ENCODE assay signal across 13 cellular contexts in genomic region chr2:117856415-117857210, GRCh38. TPM values are rescaled to one million over a fixed set of nuclear protein-coding genes. Genes with fewer than 3 reads are reported as not detected.
DNase-seq lines count a peak whose midpoint lies in the region; ATAC-seq, FAIRE-seq and TF ChIP-seq lines count a peak whose summit lies in the region.
"Had no signal": no experiment of that assay in that cellular context is flagged by ENCODE, and none has a peak within 500 bp of the region (broad histone marks: within the 10 kb centered on the region; RNA-seq: fewer than 3 reads in every experiment).

No MANE protein-coding gene starts in this region.

- no peak overlapping the region for H3K9ac ChIP-seq in keratinocyte (ENCODE audit: control insufficient read depth, extremely low read depth, insufficient read depth, low read length)
- H3K9ac ChIP-seq in kidney (ENCODE audit: low read length in 2 of 2) = no peak overlapping the region

- H3K36me3 ChIP-seq in keratinocyte (ENCODE audit: control insufficient read depth in 2 of 2, extremely low read depth in 1 of 2, insufficient read depth in 2 of 2, low read length in 2 of 2) (no peaks in the 10 kb centered on the region), kidney (ENCODE audit: control insufficient read depth in 1 of 2, insufficient read depth in 2 of 2, low read length in 2 of 2) (no peaks in the 10 kb centered on the region)

- peaks cover 8% of the 10 kb centered on the region for H3K27me3 ChIP-seq in keratinocyte (ENCODE audit: control insufficient read depth, extremely low read depth, insufficient read depth, low read length)

- no peak overlapping the region for H3K27ac Mint-ChIP-seq in stimulated activated effector memory CD8-positive, alpha-beta T cell treated with anti-CD3 and anti-CD28 coated beads, Interleukin-12 subunit alpha, Interleukin-12 subunit beta, amount 100 ng/mL, for 72 hours
- H3K27ac Mint-ChIP-seq: activated CD8-positive, alpha-beta T cell treated with anti-CD3 and anti-CD28 coated beads for 36 hours; CD4-positive, CD25-positive, alpha-beta regulatory T cell had no signal

- peak; percentile 42 for FAIRE-seq in HTR-8/SVneo (lab: Jason Lieb, UNC)
- FAIRE-seq in keratinocyte (lab: Jason Lieb, UNC) = peak; percentile 84
- no peak for FAIRE-seq in kidney (lab: Jason Lieb, UNC)
- FAIRE-seq: GM12892 had no signal

- H3K4me2 ChIP-seq in keratinocyte (ENCODE audit: control insufficient read depth, extremely low read depth, insufficient read depth, low read depth, low read length) = no peak overlapping the region
- H3K4me2 ChIP-seq: hepatocyte had no signal

- H2AFZ ChIP-seq in keratinocyte (ENCODE audit: control insufficient read depth, low read length) = no peak overlapping the region
- H2AFZ ChIP-seq: hepatocyte had no signal

- H3K9me1 ChIP-seq in keratinocyte (ENCODE audit: control insufficient read depth, extremely low read depth, insufficient read depth, low read length) = no peaks in the 10 kb centered on the region

- no peak overlapping the region for H3K4me3 ChIP-seq in keratinocyte (ENCODE audit: control insufficient read depth in 2 of 3, extremely low read depth in 1 of 3, insufficient read depth in 2 of 3, low read depth in 1 of 3, low read length in 3 of 3)
- no peak overlapping the region for H3K4me3 ChIP-seq in kidney (ENCODE audit: low read length in 2 of 2)
- H3K4me3 ChIP-seq: hepatocyte, SK-N-MC had no signal

- no peaks in the 10 kb centered on the region for H3K4me1 Mint-ChIP-seq in stimulated activated effector memory CD8-positive, alpha-beta T cell treated with anti-CD3 and anti-CD28 coated beads, Interleukin-12 subunit alpha, Interleukin-12 subunit beta, amount 100 ng/mL, for 72 hours
- H3K4me1 Mint-ChIP-seq: CD4-positive, CD25-positive, alpha-beta regulatory T cell had no signal

- no peak for TF ChIP-seq CTCF in keratinocyte (optimal IDR thresholded peaks at IDR 0.05 in 1 of 3, IDR thresholded peaks at IDR 0.05 in 1 of 3, conservative IDR thresholded peaks at IDR 0.05 in 1 of 3; ENCODE audit: extremely low read depth in 1 of 3, insufficient read depth in 2 of 3, low read length in 3 of 3)
- no peak for TF ChIP-seq CTCF in kidney (IDR thresholded peaks at IDR 0.05; ENCODE audit: borderline replicate concordance, extremely low read depth, insufficient read depth)

- DNase-seq in AG08395 (ENCODE audit: low spot score) (peak; percentile 88), HTR-8/SVneo (ENCODE audit: insufficient read length, low spot score) (peak; percentile 58), astrocyte of the hippocampus (ENCODE audit: low read depth, low spot score) (peak; percentile 88), keratinocyte (ENCODE audit: low read depth, low spot score) (peak; percentile 77), Right ventricle myocardium inferior (ENCODE audit: missing footprints) (no peak), kidney (no peak)
- DNase-seq in stimulated activated effector memory CD8-positive, alpha-beta T cell treated with anti-CD3 and anti-CD28 coated beads, Interleukin-12 subunit alpha, Interleukin-12 subunit beta, amount 100 ng/mL, for 72 hours (ENCODE audit: low spot score in 2 of 2) = no peak
- DNase-seq: activated CD8-positive, alpha-beta T cell treated with anti-CD3 and anti-CD28 coated beads for 36 hours; CD4-positive, CD25-positive, alpha-beta regulatory T cell had no signal

- dilution Hi-C loops in keratinocyte (cut with MboI; ENCODE audit: extremely low pct_ligation_motif_present, low sequenced_read_pairs) = no loop called here

- H3K27ac ChIP-seq in keratinocyte (ENCODE audit: control insufficient read depth, insufficient read depth, low read length) = no peak overlapping the region
- H3K27ac ChIP-seq in kidney (ENCODE audit: low read depth in 2 of 2, low read length in 2 of 2) = no peak overlapping the region
- H3K27ac ChIP-seq: hepatocyte, SK-N-MC had no signal

- H3K4me1 ChIP-seq in keratinocyte (ENCODE audit: control insufficient read depth, extremely low read depth, insufficient read depth, low read length) (no peaks in the 10 kb centered on the region), kidney (ENCODE audit: control insufficient read depth in 1 of 2, insufficient read depth in 1 of 2, low read depth in 1 of 2, low read length in 2 of 2) (no peaks in the 10 kb centered on the region)

- H3K79me2 ChIP-seq in keratinocyte (ENCODE audit: control insufficient read depth, insufficient read depth, low read length) = no peaks in the 10 kb centered on the region
- H3K79me2 ChIP-seq: hepatocyte had no signal

- intact Hi-C loops in Right ventricle myocardium inferior (cut with DNase I) (no loop called here), kidney (cut with DNase I) (no loop called here)

- no peak for ATAC-seq in Right ventricle myocardium inferior
- no peak for ATAC-seq in stimulated activated effector memory CD8-positive, alpha-beta T cell treated with anti-CD3 and anti-CD28 coated beads, Interleukin-12 subunit alpha, Interleukin-12 subunit beta, amount 100 ng/mL, for 72 hours
- ATAC-seq in HG03097 (IDR thresholded peaks at IDR 0.05; ENCODE audit: low FRiP score, unreplicated experiment) = no peak
- ATAC-seq: activated CD8-positive, alpha-beta T cell treated with anti-CD3 and anti-CD28 coated beads for 36 hours had no signal

- no peak overlapping the region for H3K4me3 Mint-ChIP-seq in stimulated activated effector memory CD8-positive, alpha-beta T cell treated with anti-CD3 and anti-CD28 coated beads, Interleukin-12 subunit alpha, Interleukin-12 subunit beta, amount 100 ng/mL, for 72 hours
- H3K4me3 Mint-ChIP-seq: activated CD8-positive, alpha-beta T cell treated with anti-CD3 and anti-CD28 coated beads for 36 hours; CD4-positive, CD25-positive, alpha-beta regulatory T cell had no signal

- no peaks in the 10 kb centered on the region for H4K20me1 ChIP-seq in keratinocyte (ENCODE audit: control insufficient read depth, extremely low read depth, insufficient read depth, low read length)

- no peaks in the 10 kb centered on the region for H3K9me3 Mint-ChIP-seq in stimulated activated effector memory CD8-positive, alpha-beta T cell treated with anti-CD3 and anti-CD28 coated beads, Interleukin-12 subunit alpha, Interleukin-12 subunit beta, amount 100 ng/mL, for 72 hours
- H3K9me3 Mint-ChIP-seq: activated CD8-positive, alpha-beta T cell treated with anti-CD3 and anti-CD28 coated beads for 36 hours had no signal

- H3K9me3 ChIP-seq in keratinocyte (ENCODE audit: control insufficient read depth, low read depth, low read length) (no peaks in the 10 kb centered on the region), kidney (ENCODE audit: control insufficient read depth in 1 of 2, low read length in 2 of 2) (no peaks in the 10 kb centered on the region)

- H3K36me3 Mint-ChIP-seq in stimulated activated effector memory CD8-positive, alpha-beta T cell treated with anti-CD3 and anti-CD28 coated beads, Interleukin-12 subunit alpha, Interleukin-12 subunit beta, amount 100 ng/mL, for 72 hours = no peaks in the 10 kb centered on the region
- H3K36me3 Mint-ChIP-seq: CD4-positive, CD25-positive, alpha-beta regulatory T cell had no signal

RNA-seq across cellular contexts. Expression of gene DDX18, which starts 42.1 kb away (rescaled TPM):
- 50.1 to 73.4 TPM (median 51.8 TPM) in 3 replicates for polyA plus RNA-seq in keratinocyte
- polyA plus RNA-seq in keratinocyte (2011; ENCODE audit: low read depth) = 64.3 TPM
- polyA plus RNA-seq in keratinocyte (2011; cell fraction: cytosol; rRNA removed) = 25.1 and 52.7 TPM in 2 replicates
- polyA plus RNA-seq in keratinocyte (2011; cell fraction: nucleus; rRNA removed) = 54.6 and 63.3 TPM in 2 replicates
- polyA plus RNA-seq in keratinocyte (2012; ENCODE audit: low replicate concordance) = 48.3 and 53.6 TPM in 2 replicates
- 22.2 to 64.2 TPM (median 45.8 TPM) in 3 replicates for polyA minus RNA-seq in keratinocyte
- polyA minus RNA-seq in keratinocyte (2011; cell fraction: cytosol; rRNA and poly(A)+ RNA removed) = 25.7 TPM
- 23.5 and 47.9 TPM in 2 replicates for polyA minus RNA-seq in keratinocyte (2011; cell fraction: nucleus; rRNA and poly(A)+ RNA removed)
- total RNA-seq in Right ventricle myocardium inferior = 27.3 TPM
- total RNA-seq in kidney = 53.8 TPM
- 18.1 TPM for polyA plus RNA-seq in kidney (ENCODE audit: insufficient read depth, low read depth, low replicate concordance)

Comparison
In these comparisons a context has a peak if more than half of its experiments do, and no peak if none do; other contexts are left out.
1. DNase-seq: peak in AG08395 (single experiment), HTR-8/SVneo (single experiment), astrocyte of the hippocampus (single experiment) and keratinocyte (single experiment); none in Right ventricle myocardium inferior (single experiment), stimulated activated effector memory CD8-positive, alpha-beta T cell treated with anti-CD3 and anti-CD28 coated beads, Interleukin-12 subunit alpha, Interleukin-12 subunit beta, amount 100 ng/mL, for 72 hours (0 of 2) and kidney (single experiment).